In genomic region chr16:69315486-69316311, GRCh38 we compare ENCODE assay signal across 24 cellular contexts. TPM values are rescaled to one million over a fixed set of nuclear protein-coding genes. Genes with fewer than 3 reads are reported as not detected.
A peak's percentile ranks its signal among the peaks of the same experiment; 100 is the strongest.
DNase-seq lines count a peak whose midpoint lies in the region; TF ChIP-seq lines count a peak whose summit lies in the region.
"Had no signal": no experiment of that assay in that cellular context is flagged by ENCODE, and none has a peak within 500 bp of the region (broad histone marks: within the 10 kb centered on the region; RNA-seq: fewer than 3 reads in every experiment).

No MANE protein-coding gene starts in this region.

- no peak for TF ChIP-seq CTCF in NB4 (IDR thresholded peaks at IDR 0.05; ENCODE audit: low read depth, low read length)

- H3K27me3 ChIP-seq in H7 (ENCODE audit: control insufficient read depth, insufficient read depth, low read length): no peaks in the 10 kb centered on the region
- H3K27me3 ChIP-seq: cardiac muscle cell, gastroesophageal sphincter, tibial nerve had no signal

- H3K27ac ChIP-seq in cingulate gyrus (ENCODE audit: low read depth, low read length): peak overlapping the region; percentile 54
- H3K27ac ChIP-seq: cardiac muscle cell, gastroesophageal sphincter, parathyroid adenoma had no signal

- intact Hi-C loops in posterior vena cava (cut with DNase I): no loop called here

- TF ChIP-seq POLR2A in NB4 (IDR thresholded peaks at IDR 0.05; ENCODE audit: extremely low read depth, insufficient read length): no peak

- in situ Hi-C loops in ACHN (cut with HindIII; ENCODE audit: low pct_ligation_motif_present, low pct_unique_long_range_greater_than_20kb, low sequenced_read_pairs): no loop called here

- peak; percentile 41 for DNase-seq in H7
- peak; percentile 90 for DNase-seq in NB4 (ENCODE audit: low read depth)
- DNase-seq in posterior vena cava (ENCODE audit: low spot score): peak; percentile 62
- DNase-seq in NOMO-1 treated with DMSO at 0.1 percent for 48 hours (lab: John Stamatoyannopoulos, UW; ENCODE audit: unreplicated experiment): no peak
- no peak for DNase-seq in GM19238 (ENCODE audit: insufficient read length, low spot score)
- DNase-seq in ACHN: no peak
- DNase-seq: activated CD4-positive, alpha-beta T cell treated with anti-CD3 and anti-CD28 coated beads for 4 hours; activated effector memory CD4-positive, alpha-beta T cell treated with Interleukin-2 at 50 U/mL for 16 hours; CD8-positive, alpha-beta T cell; DMS53; KG1; kidney glomerular epithelial cell; mesendoderm; naive thymus-derived CD4-positive, alpha-beta T cell; NCI-H1092 treated with DMSO at 0.1 percent for 48 hours; NCI-H2029 treated with DMSO at 0.1 percent for 48 hours; NCI-H446 treated with DMSO at 0.1 percent for 48 hours; stimulated activated CD4-positive, alpha-beta T cell treated with anti-CD3 and anti-CD28 coated beads, Interleukin-1b, Interleukin-23, amount 100 ng/mL, for 48 hours had no signal

- H3K4me3 ChIP-seq in H7 (ENCODE audit: insufficient read depth, low read depth, low read length) (no peak overlapping the region), NB4 (ENCODE audit: low read depth, low read length) (peak overlapping the region; percentile 38)
- H3K4me3 ChIP-seq: cardiac muscle cell, gastroesophageal sphincter, tibial nerve had no signal

- peaks cover 34% of the 10 kb centered on the region for H3K36me3 ChIP-seq in H7 (replicated peaks; ENCODE audit: control insufficient read depth, insufficient read depth, low read length)

RNA-seq across cellular contexts. Expression of gene VPS4A, which starts 4.5 kb away (rescaled TPM):
- 28.2 and 33.2 TPM in 2 replicates for total RNA-seq in H7 (2014; rRNA removed; shearing (Covaris generic))
- 10 to 100 TPM; 23.4 to 24.1 TPM for total RNA-seq in posterior vena cava

RNA-seq across cellular contexts. Expression of gene PDF, which starts 14.7 kb away (rescaled TPM):
- 23.9 and 25.3 TPM in 2 replicates for total RNA-seq in H7 (2014; rRNA removed; shearing (Covaris generic))
- total RNA-seq in posterior vena cava: 1 to 10 TPM; 6.6 to 6.9 TPM

RNA-seq across cellular contexts. Expression of gene COG8, which starts 23.7 kb away (rescaled TPM):
- 63.1 and 71.0 TPM in 2 replicates for total RNA-seq in H7 (2014; rRNA removed; shearing (Covaris generic))
- 10 to 100 TPM; 21.9 to 22.4 TPM for total RNA-seq in posterior vena cava

RNA-seq across cellular contexts. Expression of gene NIP7, which starts 23.9 kb away (rescaled TPM):
- total RNA-seq in H7 (2014; rRNA removed; shearing (Covaris generic)): 30.7 and 31.0 TPM in 2 replicates
- 10 to 100 TPM; 14.3 to 15.9 TPM for total RNA-seq in posterior vena cava

RNA-seq across cellular contexts. Expression of gene TMED6, which starts 35.9 kb away (rescaled TPM):
- 0.52 TPM in 1 of 2 replicates, not detected in the other for total RNA-seq in H7 (2014; rRNA removed; shearing (Covaris generic))
- under 1 TPM; 0.51 to 0.57 TPM for total RNA-seq in posterior vena cava
- total RNA-seq: H4, tibial nerve had no signal

Comparison
In these comparisons a context has a peak if more than half of its experiments do, and no peak if none do; other contexts are left out.
1. DNase-seq: peak in H7 (single experiment), NB4 (single experiment) and posterior vena cava (single experiment); none in NOMO-1 treated with DMSO at 0.1 percent for 48 hours (single experiment), GM19238 (single experiment) and ACHN (single experiment).